Comparison of ENCODE assay signal across 17 cellular contexts in genomic region chr2:20515293-20516220, GRCh38.
A peak's percentile ranks its signal among the peaks of the same experiment; 100 is the strongest.
DNase-seq lines count a peak whose midpoint lies in the region; ATAC-seq, FAIRE-seq and TF ChIP-seq lines count a peak whose summit lies in the region.
"Had no signal": no experiment of that assay in that cellular context is flagged by ENCODE, and none has a peak within 500 bp of the region (broad histone marks: within the 10 kb centered on the region; RNA-seq: fewer than 3 reads in every experiment).

No MANE protein-coding gene starts in this region.

- no peaks in the 10 kb centered on the region for H3K79me2 ChIP-seq in keratinocyte (ENCODE audit: control insufficient read depth, insufficient read depth, low read length)
- no peaks in the 10 kb centered on the region for H3K79me2 ChIP-seq in smooth muscle cell (ENCODE audit: low read depth)

- H2AFZ ChIP-seq in keratinocyte (ENCODE audit: control insufficient read depth, low read length): no peak overlapping the region
- H2AFZ ChIP-seq in smooth muscle cell (ENCODE audit: low read depth): no peak overlapping the region

- no peak for FAIRE-seq in keratinocyte (lab: Jason Lieb, UNC)

- H3K27me3 Mint-ChIP-seq in HFFc6 (ENCODE audit: insufficient read depth) (peaks cover 2% of the 10 kb centered on the region), T-helper 17 cell (peaks cover 18% of the 10 kb centered on the region)

- H3K4me3 ChIP-seq in body of pancreas (no peak overlapping the region), keratinocyte (ENCODE audit: control insufficient read depth in 2 of 3, extremely low read depth in 1 of 3, insufficient read depth in 2 of 3, low read depth in 1 of 3, low read length in 3 of 3) (no peak overlapping the region), smooth muscle cell (no peak overlapping the region), SJCRH30 (no peak overlapping the region)
- H3K4me3 ChIP-seq: BLaER1, cardiac muscle cell, lower lobe of right lung, ovary, SK-N-MC, tibial artery had no signal

- H3K9me3 Mint-ChIP-seq in HFFc6: peaks cover 6% of the 10 kb centered on the region; the same call in 1 of the 2 replicates

- no peaks in the 10 kb centered on the region for H3K36me3 Mint-ChIP-seq in HFFc6 (ENCODE audit: low read depth)
- H3K36me3 Mint-ChIP-seq in T-helper 17 cell (ENCODE audit: low read depth): no peaks in the 10 kb centered on the region

- peak; percentile 46 for ATAC-seq in body of pancreas
- ATAC-seq in T-helper 17 cell: no peak

- H3K9me3 ChIP-seq in body of pancreas (no peaks in the 10 kb centered on the region), keratinocyte (ENCODE audit: control insufficient read depth, low read depth, low read length) (no peaks in the 10 kb centered on the region), smooth muscle cell (replicated peaks; ENCODE audit: low read depth) (no peaks in the 10 kb centered on the region), SJCRH30 (replicated peaks) (0 out of 2 replicates have a peak, but pooled peaks cover 4% of the 10 kb centered on the region), T-helper 17 cell (ENCODE audit: control insufficient read depth, low read length, poor library complexity, severe bottlenecking) (no peaks in the 10 kb centered on the region)
- H3K9me3 ChIP-seq: lower lobe of right lung, ovary, tibial artery had no signal

- 84 to 88% methylated on average over 13 to 14 of the region's 14 CpGs for WGBS in body of pancreas, 2 donors
- WGBS in smooth muscle cell (ENCODE audit: low lambda C conversion rate): 80% methylated on average over 14 of the region's 14 CpGs

- peaks cover 11% of the 10 kb centered on the region for H3K4me1 ChIP-seq in body of pancreas
- peaks cover 30% of the 10 kb centered on the region for H3K4me1 ChIP-seq in keratinocyte (ENCODE audit: control insufficient read depth, extremely low read depth, insufficient read depth, low read length)
- peaks cover 5% of the 10 kb centered on the region for H3K4me1 ChIP-seq in smooth muscle cell (ENCODE audit: low read depth)
- peaks cover 17% of the 10 kb centered on the region; the same call in 1 of the 2 replicates for H3K4me1 ChIP-seq in SJCRH30

- H3K27me3 ChIP-seq in body of pancreas (no peaks in the 10 kb centered on the region), keratinocyte (ENCODE audit: control insufficient read depth, extremely low read depth, insufficient read depth, low read length) (no peaks in the 10 kb centered on the region), smooth muscle cell (ENCODE audit: low read depth) (no peaks in the 10 kb centered on the region), SJCRH30 (no peaks in the 10 kb centered on the region)
- H3K27me3 ChIP-seq: BLaER1, cardiac muscle cell, ovary, tibial artery had no signal

- H3K27ac ChIP-seq in body of pancreas (peak overlapping the region in 2 of 4 donors; percentile 71 to 72), keratinocyte (ENCODE audit: control insufficient read depth, insufficient read depth, low read length) (peak overlapping the region; percentile 85), smooth muscle cell (ENCODE audit: low read depth) (peak overlapping the region; percentile 81), SJCRH30 (no peak overlapping the region)
- H3K27ac ChIP-seq: BLaER1, cardiac muscle cell, SK-N-MC, VCaP had no signal

- no peaks in the 10 kb centered on the region for H3K9me1 ChIP-seq in keratinocyte (ENCODE audit: control insufficient read depth, extremely low read depth, insufficient read depth, low read length)

- intact Hi-C loops in body of pancreas (cut with DNase I): no loop called here

- H4K20me1 ChIP-seq in keratinocyte (ENCODE audit: control insufficient read depth, extremely low read depth, insufficient read depth, low read length) (no peaks in the 10 kb centered on the region), smooth muscle cell (ENCODE audit: low read depth) (no peaks in the 10 kb centered on the region)
- H4K20me1 ChIP-seq: BLaER1 had no signal

- dilution Hi-C loops in keratinocyte (cut with MboI; ENCODE audit: extremely low pct_ligation_motif_present, low sequenced_read_pairs): no loop called here

- H3K36me3 ChIP-seq in body of pancreas (replicated peaks in 1 of 2; ENCODE audit: insufficient read depth in 1 of 2, low read depth in 2 of 2) (no peaks in the 10 kb centered on the region), keratinocyte (ENCODE audit: control insufficient read depth in 2 of 2, extremely low read depth in 1 of 2, insufficient read depth in 2 of 2, low read length in 2 of 2) (no peaks in the 10 kb centered on the region), smooth muscle cell (ENCODE audit: low read depth) (no peaks in the 10 kb centered on the region), SJCRH30 (no peaks in the 10 kb centered on the region)
- H3K36me3 ChIP-seq: BLaER1, cardiac muscle cell, lower lobe of right lung, ovary, tibial artery had no signal

- peak overlapping the region; percentile 84 for H3K27ac Mint-ChIP-seq in HFFc6
- no peak overlapping the region for H3K27ac Mint-ChIP-seq in T-helper 17 cell

- peak overlapping the region; percentile 41 for H3K4me2 ChIP-seq in keratinocyte (ENCODE audit: control insufficient read depth, extremely low read depth, insufficient read depth, low read depth, low read length)
- no peak overlapping the region for H3K4me2 ChIP-seq in smooth muscle cell

- no peak for DNase-seq in HFFc6
- DNase-seq in body of pancreas: no peak
- no peak for DNase-seq in keratinocyte (ENCODE audit: low read depth, low spot score)
- DNase-seq in smooth muscle cell (lab: John Stamatoyannopoulos, UW; ENCODE audit: unreplicated experiment): no peak
- no peak for DNase-seq in SJCRH30
- DNase-seq in hippocampal formation (lab: John Stamatoyannopoulos, UW): no peak
- no peak for DNase-seq in dedifferentiated amniotic fluid mesenchymal stem cell (ENCODE audit: extremely low spot score)
- no peak for DNase-seq in T-helper 17 cell
- DNase-seq: DMS79, lower lobe of right lung, NCI-H1092 had no signal

- H3K9ac ChIP-seq in keratinocyte (ENCODE audit: control insufficient read depth, extremely low read depth, insufficient read depth, low read length): no peak overlapping the region
- H3K9ac ChIP-seq in smooth muscle cell (ENCODE audit: low read depth): peak overlapping the region; percentile 14

- no peak for TF ChIP-seq POLR2A in body of pancreas (IDR thresholded peaks at IDR 0.05)

- H3F3A ChIP-seq in smooth muscle cell (ENCODE audit: low read depth): no peaks in the 10 kb centered on the region

- H3K4me3 Mint-ChIP-seq in HFFc6: peak overlapping the region; percentile 44
- no peak overlapping the region for H3K4me3 Mint-ChIP-seq in T-helper 17 cell

- H3K4me1 Mint-ChIP-seq in HFFc6 (ENCODE audit: low read depth): peaks cover 36% of the 10 kb centered on the region
- peaks cover 2% of the 10 kb centered on the region for H3K4me1 Mint-ChIP-seq in T-helper 17 cell

- TF ChIP-seq CTCF in HFFc6 (IDR thresholded peaks at IDR 0.05) (no peak), body of pancreas (IDR thresholded peaks at IDR 0.05) (no peak), keratinocyte (optimal IDR thresholded peaks at IDR 0.05 in 1 of 3, IDR thresholded peaks at IDR 0.05 in 1 of 3, conservative IDR thresholded peaks at IDR 0.05 in 1 of 3; ENCODE audit: extremely low read depth in 1 of 3, insufficient read depth in 2 of 3, low read length in 3 of 3) (no peak), smooth muscle cell (IDR thresholded peaks at IDR 0.05; ENCODE audit: borderline replicate concordance, insufficient read depth, poor library complexity, severe bottlenecking) (no peak)
